Comparison of ENCODE assay signal across 8 cellular contexts in genomic region chr4:74793757-74794340, GRCh38. TPM values are rescaled to one million over a fixed set of nuclear protein-coding genes. Genes with fewer than 3 reads are reported as not detected.
DNase-seq lines count a peak whose midpoint lies in the region; ATAC-seq and TF ChIP-seq lines count a peak whose summit lies in the region.

No MANE protein-coding gene starts in this region.

- H3K27ac ChIP-seq in epithelial cell of prostate, result peak overlapping the region; percentile 40
- H3K27ac ChIP-seq in effector memory CD4-positive, alpha-beta T cell (ENCODE audit: insufficient read depth, low read length, poor library complexity, severe bottlenecking), result no peak overlapping the region

- H3K4me3 ChIP-seq in effector memory CD4-positive, alpha-beta T cell (ENCODE audit: insufficient read depth, low read depth, low read length, poor library complexity, severe bottlenecking), result no peak overlapping the region

- ATAC-seq in HG02938 (IDR thresholded peaks at IDR 0.05; ENCODE audit: unreplicated experiment) (peak; percentile 50), GM19397 (IDR thresholded peaks at IDR 0.05; ENCODE audit: unreplicated experiment) (no peak), HG02970 (IDR thresholded peaks at IDR 0.05; ENCODE audit: low FRiP score, unreplicated experiment) (no peak)

- no peaks in the 10 kb centered on the region for H3K9me3 ChIP-seq in effector memory CD4-positive, alpha-beta T cell (ENCODE audit: control insufficient read depth, low read length)

- H3K4me1 Mint-ChIP-seq in mesothelial cell of epicardium, result peaks cover 12% of the 10 kb centered on the region

- DNase-seq in Caki2 (ENCODE audit: low read depth) (peak; percentile 70), RKO (ENCODE audit: low spot score) (peak; percentile 67), epithelial cell of prostate (ENCODE audit: low read depth, low spot score) (no peak), mesothelial cell of epicardium (ENCODE audit: low spot score in 2 of 2, unreplicated experiment in 2 of 2) (peak; percentile 33 to 64)
- no peak for DNase-seq in effector memory CD4-positive, alpha-beta T cell

- peaks cover 7% of the 10 kb centered on the region for H3K27me3 ChIP-seq in effector memory CD4-positive, alpha-beta T cell (replicated peaks; ENCODE audit: control insufficient read depth, insufficient read depth, low read length, poor library complexity, severe bottlenecking)

- peak overlapping the region; percentile 69 for H3K27ac Mint-ChIP-seq in mesothelial cell of epicardium

- TF ChIP-seq CTCF in mesothelial cell of epicardium (IDR thresholded peaks at IDR 0.05; ENCODE audit: unreplicated experiment), result no peak

- no peaks in the 10 kb centered on the region for H3K36me3 ChIP-seq in effector memory CD4-positive, alpha-beta T cell (ENCODE audit: control insufficient read depth, insufficient read depth, low read length)

- peaks cover 3% of the 10 kb centered on the region for H3K4me1 ChIP-seq in effector memory CD4-positive, alpha-beta T cell (ENCODE audit: control insufficient read depth, insufficient read depth, low read length, poor library complexity, severe bottlenecking)

- H3K4me3 Mint-ChIP-seq in mesothelial cell of epicardium, result peak overlapping the region; percentile 82

- no peaks in the 10 kb centered on the region for H3K9me3 Mint-ChIP-seq in mesothelial cell of epicardium

- no peaks in the 10 kb centered on the region for H3K36me3 Mint-ChIP-seq in mesothelial cell of epicardium

- in situ Hi-C loops in Caki2 (cut with HindIII; ENCODE audit: low pct_unique_long_range_greater_than_20kb, low sequenced_read_pairs), result no loop called here

- H3K27me3 Mint-ChIP-seq in mesothelial cell of epicardium (ENCODE audit: low read depth), result peaks cover 75% of the 10 kb centered on the region

RNA-seq across cellular contexts. Expression of gene BTC, which starts 0.5 kb away (rescaled TPM):
- total RNA-seq in Caki2 (2014; rRNA removed; shearing (Covaris generic); ENCODE audit: low replicate concordance), result 0.61 and 4.5 TPM in 2 replicates
- 1.6 to 1.9 TPM (median 1.7 TPM) in 3 replicates for total RNA-seq in mesothelial cell of epicardium

Comparison
In these comparisons a context has a peak if more than half of its experiments do, and no peak if none do; other contexts are left out.
1. DNase-seq: peak in Caki2 (single experiment), RKO (single experiment) and mesothelial cell of epicardium (2 of 2); none in epithelial cell of prostate (single experiment) and effector memory CD4-positive, alpha-beta T cell (0 of 3).